ENCODE assay signal across 17 cellular contexts in the genomic region with DNA sequence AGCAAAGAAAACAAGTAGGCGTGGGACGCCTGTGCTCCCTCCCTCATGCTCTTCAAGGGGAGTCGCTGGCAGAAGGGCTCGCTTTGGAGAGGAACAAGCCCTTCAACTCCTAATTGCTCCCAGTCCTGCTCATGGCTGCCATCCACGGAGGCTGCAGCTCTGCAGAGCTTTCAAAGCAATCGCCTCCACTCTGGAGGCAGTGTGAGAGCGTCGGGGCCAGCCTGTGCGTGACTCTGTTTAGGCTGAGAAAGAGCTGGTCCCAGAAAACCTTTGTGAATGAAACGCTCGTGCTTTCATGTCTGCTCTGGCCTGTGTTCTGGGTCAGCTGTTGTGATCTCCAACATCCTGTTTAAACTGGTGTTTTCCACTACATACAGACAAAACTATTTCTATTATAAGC. TPM values are rescaled to one million over a fixed set of nuclear protein-coding genes. Genes with fewer than 3 reads are reported as not detected.
DNase-seq lines count a peak whose midpoint lies in the region; ATAC-seq and TF ChIP-seq lines count a peak whose summit lies in the region.
"Had no signal": no experiment of that assay in that cellular context is flagged by ENCODE, and none has a peak within 500 bp of the region (broad histone marks: within the 10 kb centered on the region; RNA-seq: fewer than 3 reads in every experiment).

No MANE protein-coding gene starts in this region.

- 42% methylated on average over 11 of the region's 11 CpGs for WGBS in smooth muscle cell (ENCODE audit: low lambda C conversion rate)
- WGBS in tibial nerve, 2 donors: 36 to 43% methylated on average over 11 of the region's 11 CpGs

- in situ Hi-C loops in G401 (cut with HindIII; ENCODE audit: low sequenced_read_pairs): no loop called here

- H3K4me3 ChIP-seq in colonic mucosa (no peak overlapping the region), left lung (no peak overlapping the region), smooth muscle cell (no peak overlapping the region), tibial nerve (no peak overlapping the region)
- H3K4me3 ChIP-seq: BLaER1, dorsolateral prefrontal cortex, upper lobe of left lung had no signal

- intact Hi-C loops in colonic mucosa (cut with DNase I): no loop called here
- intact Hi-C loops in left lung (cut with DNase I): no loop called here

- H3K36me3 ChIP-seq in colonic mucosa (no peaks in the 10 kb centered on the region), left lung (no peaks in the 10 kb centered on the region), smooth muscle cell (ENCODE audit: low read depth) (no peaks in the 10 kb centered on the region), tibial nerve (no peaks in the 10 kb centered on the region)
- H3K36me3 ChIP-seq: BLaER1, upper lobe of left lung had no signal

- TF ChIP-seq CTCF in colonic mucosa (IDR thresholded peaks at IDR 0.05) (no peak), left lung (IDR thresholded peaks at IDR 0.05) (no peak), smooth muscle cell (IDR thresholded peaks at IDR 0.05; ENCODE audit: borderline replicate concordance, insufficient read depth, poor library complexity, severe bottlenecking) (no peak), tibial nerve (IDR thresholded peaks at IDR 0.05) (no peak)

- H3K4me2 ChIP-seq in smooth muscle cell: peak overlapping the region; percentile 36
- H3K4me2 ChIP-seq: BLaER1 had no signal

- DNase-seq in GM03348 (ENCODE audit: low spot score) (peak; percentile 58), colonic mucosa (no peak), left lung (peak; percentile 38 to 43), smooth muscle cell (lab: John Stamatoyannopoulos, UW; ENCODE audit: unreplicated experiment) (no peak), tibial nerve (ENCODE audit: low spot score in 2 of 2) (no peak), amygdala (lab: John Stamatoyannopoulos, UW) (no peak), G401 (ENCODE audit: low spot score) (no peak)
- DNase-seq in activated naive CD4-positive, alpha-beta T cell (lab: John Stamatoyannopoulos, UW): no peak
- DNase-seq: activated CD4-positive, alpha-beta T cell treated with anti-CD3 and anti-CD28 coated beads for 48 hours; activated T-cell treated with anti-CD3 and anti-CD28 coated beads, Interleukin-2, amount 50 U/mL, for 1 hour; dorsolateral prefrontal cortex; KG1; NCI-H1694; NCI-H526; upper lobe of left lung had no signal

- H3F3A ChIP-seq in smooth muscle cell (ENCODE audit: low read depth): peaks cover 20% of the 10 kb centered on the region

- H3K79me2 ChIP-seq in smooth muscle cell (ENCODE audit: low read depth): no peaks in the 10 kb centered on the region

- peak; percentile 69 for ATAC-seq in left lung

- H4K20me1 ChIP-seq in smooth muscle cell (ENCODE audit: low read depth): no peaks in the 10 kb centered on the region
- H4K20me1 ChIP-seq: BLaER1 had no signal

- TF ChIP-seq POLR2A in tibial nerve (IDR thresholded peaks at IDR 0.05): no peak

- H3K9ac ChIP-seq in colonic mucosa (ENCODE audit: low read depth in 2 of 2, low read length in 2 of 2): no peak overlapping the region
- H3K9ac ChIP-seq in smooth muscle cell (ENCODE audit: low read depth): peak overlapping the region; percentile 24
- H3K9ac ChIP-seq: BLaER1 had no signal

- TF ChIP-seq EP300 in tibial nerve (IDR thresholded peaks at IDR 0.05): no peak

- H3K27me3 ChIP-seq in colonic mucosa: no peaks in the 10 kb centered on the region
- no peaks in the 10 kb centered on the region for H3K27me3 ChIP-seq in left lung
- no peaks in the 10 kb centered on the region for H3K27me3 ChIP-seq in smooth muscle cell (ENCODE audit: low read depth)
- H3K27me3 ChIP-seq in tibial nerve: no peaks in the 10 kb centered on the region
- H3K27me3 ChIP-seq: BLaER1, upper lobe of left lung had no signal

- peak overlapping the region; percentile 70 for H2AFZ ChIP-seq in smooth muscle cell (ENCODE audit: low read depth)

- H3K27ac ChIP-seq in colonic mucosa: peak overlapping the region; percentile 16
- H3K27ac ChIP-seq in left lung: peak overlapping the region in 1 of 2 donors; percentile 65
- H3K27ac ChIP-seq in smooth muscle cell (ENCODE audit: low read depth): peak overlapping the region; percentile 87
- peak overlapping the region in 2 of 4 donors; percentile 32 to 34 for H3K27ac ChIP-seq in tibial nerve
- H3K27ac ChIP-seq: BLaER1, dorsolateral prefrontal cortex had no signal

- no peaks in the 10 kb centered on the region for H3K9me3 ChIP-seq in colonic mucosa
- no peaks in the 10 kb centered on the region for H3K9me3 ChIP-seq in left lung
- H3K9me3 ChIP-seq in smooth muscle cell (replicated peaks; ENCODE audit: low read depth): no peaks in the 10 kb centered on the region
- peaks cover 0 to 7% (median 2%) of the 10 kb centered on the region in 4 donors for H3K9me3 ChIP-seq in tibial nerve

- H3K4me1 ChIP-seq in colonic mucosa: no peaks in the 10 kb centered on the region
- peaks cover 0 to 5% of the 10 kb centered on the region in 2 donors for H3K4me1 ChIP-seq in left lung
- peaks cover 19% of the 10 kb centered on the region for H3K4me1 ChIP-seq in smooth muscle cell (ENCODE audit: low read depth)
- H3K4me1 ChIP-seq in tibial nerve: peaks cover 0 to 12% (median 0%) of the 10 kb centered on the region in 4 donors
- H3K4me1 ChIP-seq: BLaER1 had no signal

RNA-seq across cellular contexts. Expression of a gene that starts 23.9 kb away (rescaled TPM):
- total RNA-seq in colonic mucosa: 10 to 100 TPM; 21.3 to 23.0 TPM
- total RNA-seq in left lung: 10 to 100 TPM; 81.1 to 89.6 TPM
- total RNA-seq in smooth muscle cell: 55.6 and 97.6 TPM in 2 replicates
- polyA plus RNA-seq in smooth muscle cell: 33.4 and 35.1 TPM in 2 replicates
- total RNA-seq in tibial nerve: 10 to 100 TPM; 23.6 to 36.9 (median 26.3) TPM
- 0.49 TPM in 1 of 2 replicates, not detected in the other for total RNA-seq in G401 (2014; rRNA removed; shearing (Covaris generic))
- polyA plus RNA-seq: neural cell had no signal

Comparison
In these comparisons a context has a peak if more than half of its experiments do, and no peak if none do; other contexts are left out.
1. DNase-seq: peak in GM03348 (single experiment) and left lung (2 of 2); none in colonic mucosa (single experiment), smooth muscle cell (single experiment), activated naive CD4-positive, alpha-beta T cell (0 of 4), tibial nerve (0 of 2), amygdala (0 of 56) and G401 (single experiment).
2. RNA of a gene that starts 23.9 kb away (total RNA-seq): 55.6 to 97.6 TPM in smooth muscle cell, 81.1 to 89.6 TPM in left lung, 23.6 to 36.9 TPM in tibial nerve and 21.3 to 23.0 TPM in colonic mucosa; 0.49 TPM in G401; every median in the first group is over 10 times any median in the second.